In the genomic region with DNA sequence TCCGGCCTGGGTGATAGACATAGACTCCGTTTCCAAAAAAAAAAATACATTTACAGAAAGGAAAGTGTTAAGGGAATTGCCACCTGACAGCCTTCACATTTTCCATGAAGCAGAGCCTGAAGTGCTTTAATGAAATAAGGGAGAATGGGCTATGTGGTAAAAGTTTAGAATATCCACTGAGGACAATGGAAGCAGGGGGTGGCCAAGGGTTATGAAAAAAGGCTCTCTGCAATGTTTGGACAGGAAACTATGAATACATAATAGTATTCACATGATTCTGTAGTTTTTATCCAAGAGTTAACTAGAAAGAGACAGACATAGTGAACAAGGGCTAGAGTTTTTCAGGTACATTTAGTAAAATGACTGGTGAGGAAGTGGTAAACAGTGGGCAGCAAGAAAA, we compare ENCODE assay signal across 17 cellular contexts.
DNase-seq lines count a peak whose midpoint lies in the region; ATAC-seq lines count a peak whose summit lies in the region.
"Had no signal": no experiment of that assay in that cellular context is flagged by ENCODE, and none has a peak within 500 bp of the region (broad histone marks: within the 10 kb centered on the region; RNA-seq: fewer than 3 reads in every experiment).

No MANE protein-coding gene starts in this region.

- no peaks in the 10 kb centered on the region for H3K9me3 Mint-ChIP-seq in activated CD4-positive, alpha-beta T cell treated with anti-CD3 and anti-CD28 coated beads, Interleukin-2, amount 10 ng/mL, durations not matched to agents 24 days and 14 days
- H3K9me3 Mint-ChIP-seq in activated naive CD8-positive, alpha-beta T cell treated with anti-CD3 and anti-CD28 coated beads for 36 hours, result no peaks in the 10 kb centered on the region
- no peaks in the 10 kb centered on the region for H3K9me3 Mint-ChIP-seq in activated naive CD8-positive, alpha-beta T cell treated with anti-CD3 and anti-CD28 coated beads, Interleukin-2, amount 50 U/mL, for 24 hours
- no peaks in the 10 kb centered on the region for H3K9me3 Mint-ChIP-seq in T-helper 2 cell treated with Interferon-gamma antibody and Interleukin-4, amounts not matched to agents 5 μg/mL and 100 μg/mL, for 36 hours
- H3K9me3 Mint-ChIP-seq: CD4-positive, alpha-beta T cell; HFFc6 had no signal

- H3K27me3 Mint-ChIP-seq in activated CD4-positive, alpha-beta T cell treated with anti-CD3 and anti-CD28 coated beads, Interleukin-2, amount 10 ng/mL, durations not matched to agents 24 days and 14 days, result no peaks in the 10 kb centered on the region
- no peaks in the 10 kb centered on the region for H3K27me3 Mint-ChIP-seq in activated naive CD8-positive, alpha-beta T cell treated with anti-CD3 and anti-CD28 coated beads for 36 hours
- H3K27me3 Mint-ChIP-seq in activated naive CD8-positive, alpha-beta T cell treated with anti-CD3 and anti-CD28 coated beads, Interleukin-2, amount 50 U/mL, for 24 hours, result no peaks in the 10 kb centered on the region
- H3K27me3 Mint-ChIP-seq in T-helper 2 cell treated with Interferon-gamma antibody and Interleukin-4, amounts not matched to agents 5 μg/mL and 100 μg/mL, for 36 hours (ENCODE audit: low read depth), result no peaks in the 10 kb centered on the region
- H3K27me3 Mint-ChIP-seq: CD4-positive, alpha-beta T cell had no signal

- peaks cover 7% of the 10 kb centered on the region for H3K4me1 Mint-ChIP-seq in activated CD4-positive, alpha-beta T cell treated with anti-CD3 and anti-CD28 coated beads, Interleukin-2, amount 10 ng/mL, durations not matched to agents 24 days and 14 days
- peaks cover 11% of the 10 kb centered on the region for H3K4me1 Mint-ChIP-seq in activated naive CD8-positive, alpha-beta T cell treated with anti-CD3 and anti-CD28 coated beads for 36 hours
- H3K4me1 Mint-ChIP-seq in activated naive CD8-positive, alpha-beta T cell treated with anti-CD3 and anti-CD28 coated beads, Interleukin-2, amount 50 U/mL, for 24 hours, result no peaks in the 10 kb centered on the region
- peaks cover 6% of the 10 kb centered on the region for H3K4me1 Mint-ChIP-seq in T-helper 2 cell treated with Interferon-gamma antibody and Interleukin-4, amounts not matched to agents 5 μg/mL and 100 μg/mL, for 36 hours (ENCODE audit: low read depth)

- no peak for DNase-seq in activated CD4-positive, alpha-beta T cell treated with anti-CD3 and anti-CD28 coated beads, Interleukin-2, amount 10 ng/mL, durations not matched to agents 24 days and 14 days
- DNase-seq in activated CD4-positive, alpha-beta T cell treated with anti-CD3 and anti-CD28 coated beads for 1 hour, result no peak
- no peak for DNase-seq in activated naive CD8-positive, alpha-beta T cell treated with anti-CD3 and anti-CD28 coated beads for 36 hours
- no peak for DNase-seq in activated naive CD8-positive, alpha-beta T cell treated with anti-CD3 and anti-CD28 coated beads, Interleukin-2, amount 50 U/mL, for 24 hours
- peak; percentile 50 for DNase-seq in dermis blood vessel endothelial cell
- peak; percentile 17 to 82 for DNase-seq in lung microvascular endothelial cell (ENCODE audit: low read depth in 2 of 2)
- DNase-seq in T-helper 2 cell treated with Interferon-gamma antibody and Interleukin-4, amounts not matched to agents 5 μg/mL and 100 μg/mL, for 36 hours (ENCODE audit: low spot score), result no peak
- DNase-seq: AML-193; Caco-2; CD4-positive, alpha-beta T cell; GDM1; GOT3; H7; HFFc6 had no signal

- H3K27ac Mint-ChIP-seq in activated CD4-positive, alpha-beta T cell treated with anti-CD3 and anti-CD28 coated beads, Interleukin-2, amount 10 ng/mL, durations not matched to agents 24 days and 14 days, result peak overlapping the region; percentile 15
- H3K27ac Mint-ChIP-seq in activated naive CD8-positive, alpha-beta T cell treated with anti-CD3 and anti-CD28 coated beads for 36 hours, result peak overlapping the region; percentile 1
- H3K27ac Mint-ChIP-seq in activated naive CD8-positive, alpha-beta T cell treated with anti-CD3 and anti-CD28 coated beads, Interleukin-2, amount 50 U/mL, for 24 hours, result no peak overlapping the region
- no peak overlapping the region for H3K27ac Mint-ChIP-seq in T-helper 2 cell treated with Interferon-gamma antibody and Interleukin-4, amounts not matched to agents 5 μg/mL and 100 μg/mL, for 36 hours
- H3K27ac Mint-ChIP-seq: CD4-positive, alpha-beta T cell; HFFc6 had no signal

- peaks cover 46% of the 10 kb centered on the region for H3K36me3 Mint-ChIP-seq in activated CD4-positive, alpha-beta T cell treated with anti-CD3 and anti-CD28 coated beads, Interleukin-2, amount 10 ng/mL, durations not matched to agents 24 days and 14 days (ENCODE audit: low read depth)
- H3K36me3 Mint-ChIP-seq in activated naive CD8-positive, alpha-beta T cell treated with anti-CD3 and anti-CD28 coated beads for 36 hours, result peaks cover 16% of the 10 kb centered on the region
- peaks cover 44% of the 10 kb centered on the region for H3K36me3 Mint-ChIP-seq in activated naive CD8-positive, alpha-beta T cell treated with anti-CD3 and anti-CD28 coated beads, Interleukin-2, amount 50 U/mL, for 24 hours (ENCODE audit: low read depth)
- peaks cover 29% of the 10 kb centered on the region for H3K36me3 Mint-ChIP-seq in T-helper 2 cell treated with Interferon-gamma antibody and Interleukin-4, amounts not matched to agents 5 μg/mL and 100 μg/mL, for 36 hours (ENCODE audit: low read depth)

- H3K4me3 Mint-ChIP-seq in activated CD4-positive, alpha-beta T cell treated with anti-CD3 and anti-CD28 coated beads, Interleukin-2, amount 10 ng/mL, durations not matched to agents 24 days and 14 days, result no peak overlapping the region
- H3K4me3 Mint-ChIP-seq in activated naive CD8-positive, alpha-beta T cell treated with anti-CD3 and anti-CD28 coated beads for 36 hours, result no peak overlapping the region
- no peak overlapping the region for H3K4me3 Mint-ChIP-seq in activated naive CD8-positive, alpha-beta T cell treated with anti-CD3 and anti-CD28 coated beads, Interleukin-2, amount 50 U/mL, for 24 hours
- H3K4me3 Mint-ChIP-seq in T-helper 2 cell treated with Interferon-gamma antibody and Interleukin-4, amounts not matched to agents 5 μg/mL and 100 μg/mL, for 36 hours, result no peak overlapping the region
- H3K4me3 Mint-ChIP-seq: CD4-positive, alpha-beta T cell; HFFc6 had no signal

- intact Hi-C loops in activated CD4-positive, alpha-beta T cell treated with anti-CD3 and anti-CD28 coated beads, Interleukin-2, amount 10 ng/mL, durations not matched to agents 24 days and 14 days (cut with micrococcal nuclease), result no loop called here

- ATAC-seq in activated naive CD8-positive, alpha-beta T cell treated with anti-CD3 and anti-CD28 coated beads, Interleukin-2, amount 50 U/mL, for 24 hours, result no peak
- ATAC-seq in HG02763 (IDR thresholded peaks at IDR 0.05; ENCODE audit: unreplicated experiment), result no peak
- ATAC-seq: A549, HCT116 had no signal

Comparison
In these comparisons a context has a peak if more than half of its experiments do, and no peak if none do; other contexts are left out.
1. H3K27ac Mint-ChIP-seq: peak in activated CD4-positive, alpha-beta T cell treated with anti-CD3 and anti-CD28 coated beads, Interleukin-2, amount 10 ng/mL, durations not matched to agents 24 days and 14 days (single experiment) and activated naive CD8-positive, alpha-beta T cell treated with anti-CD3 and anti-CD28 coated beads for 36 hours (single experiment); none in activated naive CD8-positive, alpha-beta T cell treated with anti-CD3 and anti-CD28 coated beads, Interleukin-2, amount 50 U/mL, for 24 hours (single experiment) and T-helper 2 cell treated with Interferon-gamma antibody and Interleukin-4, amounts not matched to agents 5 μg/mL and 100 μg/mL, for 36 hours (single experiment).
2. DNase-seq: peak in dermis blood vessel endothelial cell (single experiment) and lung microvascular endothelial cell (2 of 2); none in activated CD4-positive, alpha-beta T cell treated with anti-CD3 and anti-CD28 coated beads, Interleukin-2, amount 10 ng/mL, durations not matched to agents 24 days and 14 days (single experiment), activated CD4-positive, alpha-beta T cell treated with anti-CD3 and anti-CD28 coated beads for 1 hour (single experiment), activated naive CD8-positive, alpha-beta T cell treated with anti-CD3 and anti-CD28 coated beads for 36 hours (single experiment), activated naive CD8-positive, alpha-beta T cell treated with anti-CD3 and anti-CD28 coated beads, Interleukin-2, amount 50 U/mL, for 24 hours (single experiment) and T-helper 2 cell treated with Interferon-gamma antibody and Interleukin-4, amounts not matched to agents 5 μg/mL and 100 μg/mL, for 36 hours (single experiment).